ENCODE assay signal across 7 cellular contexts in the genomic region with DNA sequence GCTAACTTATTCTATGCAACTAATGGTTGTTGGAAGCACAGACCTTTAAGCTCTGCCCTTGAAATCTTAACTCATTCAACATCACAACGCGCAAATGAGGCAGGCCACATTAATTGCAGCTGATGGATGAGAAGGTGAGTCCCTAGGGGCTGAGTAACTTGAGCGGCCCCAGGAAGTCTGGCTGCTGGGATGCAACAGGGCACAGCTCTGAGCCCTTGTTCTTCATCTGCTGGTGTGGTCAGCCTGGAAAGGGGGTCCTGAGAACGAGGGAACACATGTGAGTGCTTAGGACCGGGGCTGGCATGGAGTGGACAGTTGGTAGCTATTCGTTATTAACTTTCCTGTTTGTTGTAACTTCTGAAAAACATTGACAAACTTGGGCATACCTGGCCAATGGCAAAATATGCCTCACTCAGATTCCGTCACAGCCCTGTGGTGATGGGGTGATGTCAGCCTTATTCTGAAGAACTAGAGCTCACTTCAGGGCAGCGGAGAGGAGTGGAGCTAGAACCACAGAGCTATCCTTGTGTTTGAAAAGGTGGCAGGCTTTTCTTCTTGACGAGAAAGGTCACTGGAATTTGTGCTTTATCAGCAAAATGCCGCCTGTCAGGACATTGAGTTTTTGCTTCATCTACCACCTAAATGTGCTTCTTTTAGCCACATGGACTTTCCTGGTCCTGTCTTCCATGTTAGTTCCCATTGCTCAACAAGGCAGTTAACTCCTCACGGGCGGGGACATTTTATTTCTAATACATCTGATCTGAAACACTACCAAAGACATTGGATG.
"Had no signal": no experiment of that assay in that cellular context is flagged by ENCODE, and none has a peak within 500 bp of the region (broad histone marks: within the 10 kb centered on the region; RNA-seq: fewer than 3 reads in every experiment).

No MANE protein-coding gene starts in this region.

- DNase-seq: kidney, upper lobe of right lung had no signal

- H3K4me3 ChIP-seq: coronary artery, lower lobe of right lung, neural progenitor cell, thyroid gland, upper lobe of right lung had no signal

- H3K4me1 ChIP-seq: lower lobe of right lung, neural progenitor cell, thyroid gland, upper lobe of right lung had no signal

- H3K4me2 ChIP-seq: neural progenitor cell had no signal

- H3K36me3 ChIP-seq: lower lobe of right lung, neural progenitor cell, thyroid gland, upper lobe of right lung had no signal

- H3K9me3 ChIP-seq: lower lobe of right lung, thyroid gland, upper lobe of right lung had no signal

- H3K27ac ChIP-seq: coronary artery, epithelial cell of prostate, lower lobe of right lung, neural progenitor cell, thyroid gland, upper lobe of right lung had no signal

- H3K9ac ChIP-seq: neural progenitor cell had no signal

- H3K27me3 ChIP-seq: neural progenitor cell, thyroid gland had no signal
